Comparison of ENCODE assay signal across 1 cellular context in the genomic region with DNA sequence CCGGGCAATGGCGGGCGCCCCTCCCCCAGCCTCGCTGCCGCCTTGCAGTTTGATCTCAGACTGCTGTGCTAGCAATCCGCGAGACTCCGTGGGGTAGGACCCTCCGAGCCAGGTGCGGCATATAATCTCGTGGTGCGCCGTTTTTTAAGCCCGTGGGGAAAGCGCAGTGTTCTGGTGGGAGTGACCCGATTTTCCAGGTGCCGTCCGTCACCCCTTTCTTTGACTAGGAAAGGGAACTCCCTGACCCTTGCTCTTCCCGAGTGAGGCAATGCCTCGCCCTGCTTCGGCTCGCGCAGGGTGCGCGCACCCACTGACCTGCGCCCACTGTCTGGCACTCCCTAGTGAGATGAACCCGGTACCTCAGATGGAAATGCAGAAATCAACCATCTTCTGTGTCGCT.
TF ChIP-seq lines count a peak whose summit lies in the region.

No MANE protein-coding gene starts in this region.

TF ChIP-seq in HEK293, 187 proteins besides CTCF, POLR2A, EP300 and RAD21:
- TF ChIP-seq, protein P1, sequence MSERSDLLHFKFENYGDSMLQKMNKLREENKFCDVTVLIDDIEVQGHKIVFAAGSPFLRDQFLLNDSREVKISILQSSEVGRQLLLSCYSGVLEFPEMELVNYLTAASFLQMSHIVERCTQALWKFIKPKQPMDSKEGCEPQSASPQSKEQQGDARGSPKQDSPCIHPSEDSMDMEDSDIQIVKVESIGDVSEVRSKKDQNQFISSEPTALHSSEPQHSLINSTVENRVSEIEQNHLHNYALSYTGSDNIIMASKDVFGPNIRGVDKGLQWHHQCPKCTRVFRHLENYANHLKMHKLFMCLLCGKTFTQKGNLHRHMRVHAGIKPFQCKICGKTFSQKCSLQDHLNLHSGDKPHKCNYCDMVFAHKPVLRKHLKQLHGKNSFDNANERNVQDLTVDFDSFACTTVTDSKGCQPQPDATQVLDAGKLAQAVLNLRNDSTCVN (tag by site-specific recombination; optimal IDR thresholded peaks at IDR 0.05): peak; percentile 62
- TF ChIP-seq ZNF341 (tag by site-specific recombination; IDR thresholded peaks at IDR 0.05; ENCODE audit: low read depth): peak; percentile 35; the same call in 1 of the 2 replicates
